1 cellular context compared by ENCODE assay signal in the genomic region with DNA sequence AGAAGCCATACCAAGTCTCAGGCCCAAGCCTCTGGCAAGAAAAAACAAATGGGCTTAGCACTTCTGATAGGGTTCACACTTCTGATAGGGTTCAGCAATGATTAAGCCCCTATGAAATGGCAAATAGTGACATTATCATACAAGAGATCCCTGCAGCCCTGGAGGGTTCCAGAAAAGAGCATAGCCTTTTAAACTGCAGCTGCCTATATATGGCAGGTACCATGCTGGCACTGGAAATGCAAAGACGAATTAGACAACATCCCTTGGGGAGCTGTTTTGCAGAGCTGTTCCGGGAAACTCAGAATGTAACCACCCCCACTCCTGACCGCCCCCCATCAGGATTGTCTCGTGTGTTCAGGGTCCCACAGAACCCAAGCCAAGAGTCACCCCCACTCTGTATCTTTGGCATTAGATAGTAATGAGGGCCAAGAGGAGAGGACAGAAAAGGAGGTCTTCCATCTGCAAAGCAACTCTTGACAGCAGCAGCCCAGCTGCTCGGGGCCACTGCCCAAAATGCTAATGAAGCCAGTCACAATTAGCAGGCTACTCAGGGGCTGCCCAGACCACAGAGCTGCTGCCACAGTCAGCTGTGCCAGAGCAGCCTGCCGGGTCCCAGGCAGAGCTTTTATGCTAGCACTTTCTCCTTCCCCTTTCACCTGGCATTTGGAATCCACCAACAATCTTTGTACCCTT.
TF ChIP-seq lines count a peak whose summit lies in the region.

No MANE protein-coding gene starts in this region.

TF ChIP-seq in HepG2, 621 proteins besides CTCF, POLR2A, EP300 and RAD21 (continued from another document):
- TF ChIP-seq, protein P1, sequence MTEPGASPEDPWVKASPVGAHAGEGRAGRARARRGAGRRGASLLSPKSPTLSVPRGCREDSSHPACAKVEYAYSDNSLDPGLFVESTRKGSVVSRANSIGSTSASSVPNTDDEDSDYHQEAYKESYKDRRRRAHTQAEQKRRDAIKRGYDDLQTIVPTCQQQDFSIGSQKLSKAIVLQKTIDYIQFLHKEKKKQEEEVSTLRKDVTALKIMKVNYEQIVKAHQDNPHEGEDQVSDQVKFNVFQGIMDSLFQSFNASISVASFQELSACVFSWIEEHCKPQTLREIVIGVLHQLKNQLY (CRISPR knock-in tag; IDR thresholded peaks at IDR 0.05) = no peak
- TF ChIP-seq, protein P2, sequence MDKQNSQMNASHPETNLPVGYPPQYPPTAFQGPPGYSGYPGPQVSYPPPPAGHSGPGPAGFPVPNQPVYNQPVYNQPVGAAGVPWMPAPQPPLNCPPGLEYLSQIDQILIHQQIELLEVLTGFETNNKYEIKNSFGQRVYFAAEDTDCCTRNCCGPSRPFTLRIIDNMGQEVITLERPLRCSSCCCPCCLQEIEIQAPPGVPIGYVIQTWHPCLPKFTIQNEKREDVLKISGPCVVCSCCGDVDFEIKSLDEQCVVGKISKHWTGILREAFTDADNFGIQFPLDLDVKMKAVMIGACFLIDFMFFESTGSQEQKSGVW (CRISPR knock-in tag; IDR thresholded peaks at IDR 0.05; ENCODE audit: borderline replicate concordance) = no peak
- TF ChIP-seq SCMH1 (CRISPR knock-in tag; IDR thresholded peaks at IDR 0.05; ENCODE audit: borderline replicate concordance) (no peak), ZNF547 (CRISPR knock-in tag; IDR thresholded peaks at IDR 0.05) (no peak), MBNL3 (CRISPR knock-in tag; conservative IDR thresholded peaks at IDR 0.05) (no peak), CBX1 (IDR thresholded peaks at IDR 0.05; ENCODE audit: low read depth) (no peak), SIX1 (CRISPR knock-in tag; IDR thresholded peaks at IDR 0.05; ENCODE audit: borderline replicate concordance) (no peak), NONO (IDR thresholded peaks at IDR 0.05) (no peak), NONO (CRISPR knock-in tag; conservative IDR thresholded peaks at IDR 0.05) (no peak), NFE2L2 (IDR thresholded peaks at IDR 0.05; ENCODE audit: low read length) (no peak), STAT5B (CRISPR knock-in tag; IDR thresholded peaks at IDR 0.05) (no peak), PHF21A (CRISPR knock-in tag; IDR thresholded peaks at IDR 0.05) (no peak)
- TF ChIP-seq, protein P3, sequence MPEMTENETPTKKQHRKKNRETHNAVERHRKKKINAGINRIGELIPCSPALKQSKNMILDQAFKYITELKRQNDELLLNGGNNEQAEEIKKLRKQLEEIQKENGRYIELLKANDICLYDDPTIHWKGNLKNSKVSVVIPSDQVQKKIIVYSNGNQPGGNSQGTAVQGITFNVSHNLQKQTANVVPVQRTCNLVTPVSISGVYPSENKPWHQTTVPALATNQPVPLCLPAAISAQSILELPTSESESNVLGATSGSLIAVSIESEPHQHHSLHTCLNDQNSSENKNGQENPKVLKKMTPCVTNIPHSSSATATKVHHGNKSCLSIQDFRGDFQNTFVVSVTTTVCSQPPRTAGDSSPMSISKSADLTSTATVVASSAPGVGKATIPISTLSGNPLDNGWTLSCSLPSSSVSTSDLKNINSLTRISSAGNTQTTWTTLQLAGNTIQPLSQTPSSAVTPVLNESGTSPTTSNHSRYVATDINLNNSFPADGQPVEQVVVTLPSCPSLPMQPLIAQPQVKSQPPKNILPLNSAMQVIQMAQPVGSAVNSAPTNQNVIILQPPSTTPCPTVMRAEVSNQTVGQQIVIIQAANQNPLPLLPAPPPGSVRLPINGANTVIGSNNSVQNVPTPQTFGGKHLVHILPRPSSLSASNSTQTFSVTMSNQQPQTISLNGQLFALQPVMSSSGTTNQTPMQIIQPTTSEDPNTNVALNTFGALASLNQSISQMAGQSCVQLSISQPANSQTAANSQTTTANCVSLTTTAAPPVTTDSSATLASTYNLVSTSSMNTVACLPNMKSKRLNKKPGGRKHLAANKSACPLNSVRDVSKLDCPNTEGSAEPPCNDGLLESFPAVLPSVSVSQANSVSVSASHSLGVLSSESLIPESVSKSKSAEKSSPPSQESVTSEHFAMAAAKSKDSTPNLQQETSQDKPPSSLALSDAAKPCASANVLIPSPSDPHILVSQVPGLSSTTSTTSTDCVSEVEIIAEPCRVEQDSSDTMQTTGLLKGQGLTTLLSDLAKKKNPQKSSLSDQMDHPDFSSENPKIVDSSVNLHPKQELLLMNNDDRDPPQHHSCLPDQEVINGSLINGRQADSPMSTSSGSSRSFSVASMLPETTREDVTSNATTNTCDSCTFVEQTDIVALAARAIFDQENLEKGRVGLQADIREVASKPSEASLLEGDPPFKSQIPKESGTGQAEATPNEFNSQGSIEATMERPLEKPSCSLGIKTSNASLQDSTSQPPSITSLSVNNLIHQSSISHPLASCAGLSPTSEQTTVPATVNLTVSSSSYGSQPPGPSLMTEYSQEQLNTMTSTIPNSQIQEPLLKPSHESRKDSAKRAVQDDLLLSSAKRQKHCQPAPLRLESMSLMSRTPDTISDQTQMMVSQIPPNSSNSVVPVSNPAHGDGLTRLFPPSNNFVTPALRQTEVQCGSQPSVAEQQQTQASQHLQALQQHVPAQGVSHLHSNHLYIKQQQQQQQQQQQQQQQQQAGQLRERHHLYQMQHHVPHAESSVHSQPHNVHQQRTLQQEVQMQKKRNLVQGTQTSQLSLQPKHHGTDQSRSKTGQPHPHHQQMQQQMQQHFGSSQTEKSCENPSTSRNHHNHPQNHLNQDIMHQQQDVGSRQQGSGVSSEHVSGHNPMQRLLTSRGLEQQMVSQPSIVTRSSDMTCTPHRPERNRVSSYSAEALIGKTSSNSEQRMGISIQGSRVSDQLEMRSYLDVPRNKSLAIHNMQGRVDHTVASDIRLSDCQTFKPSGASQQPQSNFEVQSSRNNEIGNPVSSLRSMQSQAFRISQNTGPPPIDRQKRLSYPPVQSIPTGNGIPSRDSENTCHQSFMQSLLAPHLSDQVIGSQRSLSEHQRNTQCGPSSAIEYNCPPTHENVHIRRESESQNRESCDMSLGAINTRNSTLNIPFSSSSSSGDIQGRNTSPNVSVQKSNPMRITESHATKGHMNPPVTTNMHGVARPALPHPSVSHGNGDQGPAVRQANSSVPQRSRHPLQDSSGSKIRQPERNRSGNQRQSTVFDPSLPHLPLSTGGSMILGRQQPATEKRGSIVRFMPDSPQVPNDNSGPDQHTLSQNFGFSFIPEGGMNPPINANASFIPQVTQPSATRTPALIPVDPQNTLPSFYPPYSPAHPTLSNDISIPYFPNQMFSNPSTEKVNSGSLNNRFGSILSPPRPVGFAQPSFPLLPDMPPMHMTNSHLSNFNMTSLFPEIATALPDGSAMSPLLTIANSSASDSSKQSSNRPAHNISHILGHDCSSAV (CRISPR knock-in tag; IDR thresholded peaks at IDR 0.05; ENCODE audit: borderline replicate concordance) = no peak
- TF ChIP-seq, protein P4, sequence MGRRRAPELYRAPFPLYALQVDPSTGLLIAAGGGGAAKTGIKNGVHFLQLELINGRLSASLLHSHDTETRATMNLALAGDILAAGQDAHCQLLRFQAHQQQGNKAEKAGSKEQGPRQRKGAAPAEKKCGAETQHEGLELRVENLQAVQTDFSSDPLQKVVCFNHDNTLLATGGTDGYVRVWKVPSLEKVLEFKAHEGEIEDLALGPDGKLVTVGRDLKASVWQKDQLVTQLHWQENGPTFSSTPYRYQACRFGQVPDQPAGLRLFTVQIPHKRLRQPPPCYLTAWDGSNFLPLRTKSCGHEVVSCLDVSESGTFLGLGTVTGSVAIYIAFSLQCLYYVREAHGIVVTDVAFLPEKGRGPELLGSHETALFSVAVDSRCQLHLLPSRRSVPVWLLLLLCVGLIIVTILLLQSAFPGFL (CRISPR knock-in tag; IDR thresholded peaks at IDR 0.05) = no peak
- TF ChIP-seq, protein P5, sequence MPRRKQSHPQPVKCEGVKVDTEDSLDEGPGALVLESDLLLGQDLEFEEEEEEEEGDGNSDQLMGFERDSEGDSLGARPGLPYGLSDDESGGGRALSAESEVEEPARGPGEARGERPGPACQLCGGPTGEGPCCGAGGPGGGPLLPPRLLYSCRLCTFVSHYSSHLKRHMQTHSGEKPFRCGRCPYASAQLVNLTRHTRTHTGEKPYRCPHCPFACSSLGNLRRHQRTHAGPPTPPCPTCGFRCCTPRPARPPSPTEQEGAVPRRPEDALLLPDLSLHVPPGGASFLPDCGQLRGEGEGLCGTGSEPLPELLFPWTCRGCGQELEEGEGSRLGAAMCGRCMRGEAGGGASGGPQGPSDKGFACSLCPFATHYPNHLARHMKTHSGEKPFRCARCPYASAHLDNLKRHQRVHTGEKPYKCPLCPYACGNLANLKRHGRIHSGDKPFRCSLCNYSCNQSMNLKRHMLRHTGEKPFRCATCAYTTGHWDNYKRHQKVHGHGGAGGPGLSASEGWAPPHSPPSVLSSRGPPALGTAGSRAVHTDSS (CRISPR knock-in tag; conservative IDR thresholded peaks at IDR 0.05) = no peak
